ENCODE assay signal across 29 cellular contexts in the genomic region with DNA sequence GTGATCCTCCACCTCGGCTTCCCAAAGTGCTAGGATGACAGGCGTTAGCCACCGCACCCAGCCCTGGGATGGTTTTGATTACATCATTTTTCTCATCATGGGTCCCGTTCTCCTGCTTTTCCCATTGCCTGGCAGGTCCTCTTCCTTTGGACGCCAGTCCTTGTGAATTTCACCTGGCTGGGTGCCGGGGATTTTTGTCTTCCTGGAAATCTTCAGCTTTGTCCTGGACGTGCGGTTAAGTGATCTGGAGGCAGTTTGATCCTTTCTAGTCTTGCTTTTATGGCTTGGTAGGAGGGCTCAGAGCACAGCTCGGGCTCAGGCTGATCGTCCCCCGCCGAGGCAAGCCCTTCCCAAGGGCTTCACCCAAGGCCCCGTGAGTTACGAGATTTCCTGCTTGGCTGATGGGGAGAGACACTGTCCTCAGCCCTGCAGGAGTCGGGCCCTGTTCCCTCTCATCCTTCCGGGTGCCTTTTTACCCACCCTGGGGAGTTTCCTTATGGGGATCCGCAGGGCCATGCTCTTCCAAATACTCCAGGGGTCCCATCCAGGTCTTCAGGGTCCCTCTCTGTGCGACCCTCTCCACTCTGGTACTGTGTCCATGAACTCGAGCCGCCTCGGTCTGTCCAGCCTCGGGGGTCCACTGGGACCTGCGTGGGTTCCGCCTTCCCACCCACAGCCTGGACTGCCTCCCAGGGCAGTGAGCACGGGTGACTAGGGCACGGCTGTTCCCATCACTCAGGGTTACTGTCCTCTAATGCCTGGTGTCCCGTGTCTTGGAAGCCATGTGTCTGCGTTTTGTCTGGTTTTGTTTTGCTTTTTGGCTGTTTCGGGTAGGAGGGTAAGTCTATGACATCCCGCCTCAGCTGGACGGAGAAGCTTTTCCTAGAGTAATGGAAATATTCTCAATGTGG. TPM values are rescaled to one million over a fixed set of nuclear protein-coding genes. Genes with fewer than 3 reads are reported as not detected.
DNase-seq lines count a peak whose midpoint lies in the region; ATAC-seq and TF ChIP-seq lines count a peak whose summit lies in the region.
"Had no signal": no experiment of that assay in that cellular context is flagged by ENCODE, and none has a peak within 500 bp of the region (broad histone marks: within the 10 kb centered on the region; RNA-seq: fewer than 3 reads in every experiment).

No MANE protein-coding gene starts in this region.

- BruUV-seq in mammary epithelial cell (replicated peaks; lab: Mats Ljungman, UMichigan): no TSS peak

- no peak overlapping the region for H3K4me3 Mint-ChIP-seq in natural killer cell treated with Interleukin-12 subunit alpha and Interleukin-12 subunit beta and Interleukin-15 and Interleukin-18, amount 100 ng/mL, for 72 hours
- H3K4me3 Mint-ChIP-seq in natural killer cell: no peak overlapping the region
- H3K4me3 Mint-ChIP-seq: activated T-helper 1 cell treated with anti-CD3 and anti-CD28 coated beads, Interleukin-12 subunit alpha, Interleukin-12 subunit beta, Interleukin-2, Interleukin-4 antibody, amounts not matched to agents 30 ng/mL and 10 ng/mL and 1 ng/mL, durations not matched to agents 14 hours and 24 hours and 36 hours; neural crest cell; stimulated activated naive CD8-positive, alpha-beta T cell treated with anti-CD3 and anti-CD28 coated beads, Interleukin-15, amount 100 ng/mL, for 72 hours; T-cell had no signal

- H3K4me3 ChIP-seq in psoas muscle: no peak overlapping the region
- H3K4me3 ChIP-seq in vagina: no peak overlapping the region
- no peak overlapping the region for H3K4me3 ChIP-seq in mammary epithelial cell (replicated peaks in 1 of 3; ENCODE audit: insufficient read depth in 1 of 3, low read depth in 2 of 3, low read length in 3 of 3)
- H3K4me3 ChIP-seq: MG63, SJSA1 had no signal

- TF ChIP-seq POLR2A in vagina (IDR thresholded peaks at IDR 0.05): no peak

- peaks cover 7 to 15% of the 10 kb centered on the region in 2 donors for H3K27me3 Mint-ChIP-seq in natural killer cell treated with Interleukin-12 subunit alpha and Interleukin-12 subunit beta and Interleukin-15 and Interleukin-18, amount 100 ng/mL, for 72 hours
- H3K27me3 Mint-ChIP-seq in natural killer cell (ENCODE audit: low read depth in 2 of 2): peaks cover 8 to 10% of the 10 kb centered on the region in 2 donors

- no peaks in the 10 kb centered on the region for H3K36me3 ChIP-seq in psoas muscle (ENCODE audit: insufficient read depth in 1 of 2, low read depth in 1 of 2)
- H3K36me3 ChIP-seq in vagina: no peaks in the 10 kb centered on the region
- no peaks in the 10 kb centered on the region for H3K36me3 ChIP-seq in mammary epithelial cell (ENCODE audit: insufficient read depth, low read length)
- H3K36me3 ChIP-seq: MG63, SJSA1 had no signal

- no peaks in the 10 kb centered on the region for H3K4me1 Mint-ChIP-seq in natural killer cell treated with Interleukin-12 subunit alpha and Interleukin-12 subunit beta and Interleukin-15 and Interleukin-18, amount 100 ng/mL, for 72 hours (ENCODE audit: low read depth in 2 of 2)
- H3K4me1 Mint-ChIP-seq in natural killer cell: no peaks in the 10 kb centered on the region
- H3K4me1 Mint-ChIP-seq: stimulated activated naive CD8-positive, alpha-beta T cell treated with anti-CD3 and anti-CD28 coated beads, Interleukin-15, amount 100 ng/mL, for 72 hours had no signal

- H3K27ac ChIP-seq in psoas muscle (peak overlapping the region; percentile 53), vagina (peak overlapping the region; percentile 33), mammary epithelial cell (ENCODE audit: insufficient read depth, low read depth, low read length) (no peak overlapping the region)
- H3K27ac ChIP-seq: parathyroid adenoma, SJSA1 had no signal

- H3K9me3 ChIP-seq in psoas muscle (no peaks in the 10 kb centered on the region), vagina (no peaks in the 10 kb centered on the region), mammary epithelial cell (replicated peaks; ENCODE audit: insufficient read depth, low read length) (no peaks in the 10 kb centered on the region)
- H3K9me3 ChIP-seq: Caco-2, MG63, SJSA1 had no signal

- DNase-seq in natural killer cell treated with Interleukin-12 subunit alpha and Interleukin-12 subunit beta and Interleukin-15 and Interleukin-18, amount 100 ng/mL, for 72 hours (ENCODE audit: low spot score): peak; percentile 40
- DNase-seq in natural killer cell (no peak), left ventricle myocardium superior (peak; percentile 39), psoas muscle (peak in 1 of 2 donors; percentile 51), vagina (ENCODE audit: extremely low spot score in 2 of 2) (no peak), mammary epithelial cell (no peak), iPS-NIHi11 (ENCODE audit: low spot score) (no peak), middle frontal gyrus (ENCODE audit: extremely low spot score, low spot score) (no peak)
- DNase-seq: activated CD4-positive, alpha-beta T cell treated with anti-CD3 and anti-CD28 coated beads, Interleukin-2, amount 50 U/mL, for 4 hours; activated naive CD4-positive, alpha-beta T cell treated with anti-CD3 and anti-CD28 coated beads, Interleukin-2, amount 50 U/mL, for 16 hours; amygdala; Caco-2; DMS79; GF-D8; H7; KBM-7; MG63; midbrain; NCI-H1105 treated with DMSO at 0.1 percent for 48 hours; NCI-H1930; NCI-H2227 treated with DMSO at 0.1 percent for 48 hours; NCI-H526 treated with DMSO at 0.1 percent for 48 hours; stimulated activated naive CD8-positive, alpha-beta T cell treated with anti-CD3 and anti-CD28 coated beads, Interleukin-15, amount 100 ng/mL, for 72 hours; T-cell; trophoblast cell had no signal

- H3K27ac Mint-ChIP-seq in natural killer cell treated with Interleukin-12 subunit alpha and Interleukin-12 subunit beta and Interleukin-15 and Interleukin-18, amount 100 ng/mL, for 72 hours: no peak overlapping the region
- no peak overlapping the region for H3K27ac Mint-ChIP-seq in natural killer cell
- H3K27ac Mint-ChIP-seq: activated T-helper 1 cell treated with anti-CD3 and anti-CD28 coated beads, Interleukin-12 subunit alpha, Interleukin-12 subunit beta, Interleukin-2, Interleukin-4 antibody, amounts not matched to agents 30 ng/mL and 10 ng/mL and 1 ng/mL, durations not matched to agents 14 hours and 24 hours and 36 hours; T-cell had no signal

- H3K27me3 ChIP-seq in psoas muscle (ENCODE audit: insufficient read depth in 3 of 3, low read length in 2 of 3): peaks cover 0 to 14% (median 0%) of the 10 kb centered on the region in 3 donors
- no peaks in the 10 kb centered on the region for H3K27me3 ChIP-seq in vagina
- H3K27me3 ChIP-seq in mammary epithelial cell (ENCODE audit: insufficient read depth, low read length): peaks cover 4% of the 10 kb centered on the region
- H3K27me3 ChIP-seq: MG63 had no signal

- intact Hi-C loops in natural killer cell (cut with micrococcal nuclease) (no loop called here), left ventricle myocardium superior (cut with micrococcal nuclease) (no loop called here), psoas muscle (cut with DNase I) (no loop called here), vagina (cut with DNase I) (no loop called here), mammary epithelial cell (cut with micrococcal nuclease) (loop anchor here (5.0 to 10.0 kb wide), 2 partner anchors 238 to 496 kb away; a partner anchor contains a TSS)

- ATAC-seq in natural killer cell treated with Interleukin-12 subunit alpha and Interleukin-12 subunit beta and Interleukin-15 and Interleukin-18, amount 100 ng/mL, for 72 hours: no peak
- ATAC-seq in natural killer cell (no peak), left ventricle myocardium superior (no peak), psoas muscle (no peak)
- ATAC-seq: stimulated activated naive CD8-positive, alpha-beta T cell treated with anti-CD3 and anti-CD28 coated beads, Interleukin-15, amount 100 ng/mL, for 72 hours; T-cell had no signal

- no peak overlapping the region for H3K9ac ChIP-seq in mammary epithelial cell (ENCODE audit: insufficient read depth, low read length)
- H3K9ac ChIP-seq: parathyroid adenoma had no signal

- TF ChIP-seq CTCF in natural killer cell (IDR thresholded peaks at IDR 0.05) (no peak), psoas muscle (IDR thresholded peaks at IDR 0.05) (no peak), vagina (IDR thresholded peaks at IDR 0.05) (no peak), mammary epithelial cell (conservative IDR thresholded peaks at IDR 0.05 in 1 of 2, IDR thresholded peaks at IDR 0.05 in 1 of 2; ENCODE audit: extremely low read depth in 1 of 2, insufficient read depth in 1 of 2, low read depth in 1 of 2, low read length in 2 of 2) (no peak)

- dilution Hi-C loops in mammary epithelial cell (cut with HindIII; ENCODE audit: low sequenced_read_pairs): loop anchor here (5.0 kb wide), 6 partner anchors 63 to 273 kb away; a partner anchor contains a TSS

- no peaks in the 10 kb centered on the region for H3K79me2 ChIP-seq in mammary epithelial cell (ENCODE audit: insufficient read depth, low read length)
- H3K79me2 ChIP-seq: parathyroid adenoma had no signal

- H4K20me1 ChIP-seq in mammary epithelial cell (ENCODE audit: insufficient read depth, low read length): no peaks in the 10 kb centered on the region

- H3K9me3 Mint-ChIP-seq in natural killer cell treated with Interleukin-12 subunit alpha and Interleukin-12 subunit beta and Interleukin-15 and Interleukin-18, amount 100 ng/mL, for 72 hours: no peaks in the 10 kb centered on the region
- H3K9me3 Mint-ChIP-seq in natural killer cell: no peaks in the 10 kb centered on the region
- H3K9me3 Mint-ChIP-seq: activated T-helper 1 cell treated with anti-CD3 and anti-CD28 coated beads, Interleukin-12 subunit alpha, Interleukin-12 subunit beta, Interleukin-2, Interleukin-4 antibody, amounts not matched to agents 30 ng/mL and 10 ng/mL and 1 ng/mL, durations not matched to agents 14 hours and 24 hours and 36 hours; neural crest cell; stimulated activated naive CD8-positive, alpha-beta T cell treated with anti-CD3 and anti-CD28 coated beads, Interleukin-15, amount 100 ng/mL, for 72 hours; T-cell had no signal

- H3K36me3 Mint-ChIP-seq in natural killer cell treated with Interleukin-12 subunit alpha and Interleukin-12 subunit beta and Interleukin-15 and Interleukin-18, amount 100 ng/mL, for 72 hours: no peaks in the 10 kb centered on the region
- H3K36me3 Mint-ChIP-seq in natural killer cell: no peaks in the 10 kb centered on the region
- H3K36me3 Mint-ChIP-seq: T-cell had no signal

- no peak overlapping the region for H2AFZ ChIP-seq in mammary epithelial cell (ENCODE audit: low read depth, low read length)
- H2AFZ ChIP-seq: parathyroid adenoma had no signal

- CTCF ChIA-PET in mammary epithelial cell (lab: Charles Lee; ENCODE audit: low non-redundant PET): no interaction called here

- H3K4me2 ChIP-seq in mammary epithelial cell (ENCODE audit: insufficient read depth, low read depth, low read length): no peak overlapping the region

- 24 to 39% (median 28%) methylated on average over 31 of the region's 31 CpGs for WGBS in psoas muscle, 3 donors
- WGBS in mammary epithelial cell (ENCODE audit: low coverage, missing lambda C conversion rate): 80% methylated on average over 31 of the region's 31 CpGs

- in situ Hi-C loops in mammary epithelial cell (cut with MboI; ENCODE audit: low sequenced_read_pairs in 2 of 2): loop anchor here in 1 of 2 donors (25.0 kb wide), 1 partner anchor 303 kb away; a partner anchor contains a TSS

- H3K4me1 ChIP-seq in psoas muscle: peaks cover 10% of the 10 kb centered on the region
- peaks cover 23% of the 10 kb centered on the region for H3K4me1 ChIP-seq in vagina
- peaks cover 13% of the 10 kb centered on the region for H3K4me1 ChIP-seq in mammary epithelial cell (ENCODE audit: insufficient read depth, low read length)
- H3K4me1 ChIP-seq: parathyroid adenoma had no signal

RNA-seq across cellular contexts. Expression of a gene that starts 22.3 kb away (rescaled TPM):
- under 1 TPM; 0.36 to 0.52 TPM for total RNA-seq in natural killer cell treated with Interleukin-12 subunit alpha and Interleukin-12 subunit beta and Interleukin-15 and Interleukin-18, amount 100 ng/mL, for 72 hours
- total RNA-seq in natural killer cell: under 1 TPM; 0.28 to 0.47 (median 0.29) TPM
- 63.8 TPM for total RNA-seq in left ventricle myocardium superior
- total RNA-seq in psoas muscle: 10 to 100 TPM; 47.0 to 55.3 (median 48.8) TPM
- polyA plus RNA-seq in psoas muscle: 10 to 100 TPM; 34.7 to 73.4 (median 48.4) TPM
- 272 TPM for total RNA-seq in vagina
- 1 to 10 TPM; 2.8 to 8.2 TPM for total RNA-seq in mammary epithelial cell
- 8.7 TPM for polyA plus RNA-seq in mammary epithelial cell
- polyA minus RNA-seq in mammary epithelial cell: 1.9 TPM

RNA-seq across cellular contexts. Expression of a gene that starts 46.8 kb away (rescaled TPM):
- total RNA-seq in natural killer cell treated with Interleukin-12 subunit alpha and Interleukin-12 subunit beta and Interleukin-15 and Interleukin-18, amount 100 ng/mL, for 72 hours: 1 to 10 TPM; 6.1 to 8.9 TPM
- 10 to 100 TPM; 10.3 to 19.4 (median 12.0) TPM for total RNA-seq in natural killer cell
- total RNA-seq in left ventricle myocardium superior: 53.8 TPM
- total RNA-seq in psoas muscle: 10 to 100 TPM; 15.5 to 46.3 (median 31.5) TPM
- 10 to 100 TPM; 25.9 to 66.5 (median 46.8) TPM for polyA plus RNA-seq in psoas muscle
- 87.2 TPM for total RNA-seq in vagina
- total RNA-seq in mammary epithelial cell: 10 to 100 TPM; 37.3 to 49.6 TPM
- 42.3 TPM for polyA plus RNA-seq in mammary epithelial cell
- polyA minus RNA-seq in mammary epithelial cell: 74.1 TPM

Comparison
In these comparisons a context has a peak if more than half of its experiments do, and no peak if none do; other contexts are left out.
1. DNase-seq: peak in natural killer cell treated with Interleukin-12 subunit alpha and Interleukin-12 subunit beta and Interleukin-15 and Interleukin-18, amount 100 ng/mL, for 72 hours (single experiment) and left ventricle myocardium superior (single experiment); none in natural killer cell (single experiment), vagina (0 of 2), mammary epithelial cell (single experiment), iPS-NIHi11 (single experiment) and middle frontal gyrus (single experiment).